Comparison of ENCODE assay signal across 8 cellular contexts in the genomic region with DNA sequence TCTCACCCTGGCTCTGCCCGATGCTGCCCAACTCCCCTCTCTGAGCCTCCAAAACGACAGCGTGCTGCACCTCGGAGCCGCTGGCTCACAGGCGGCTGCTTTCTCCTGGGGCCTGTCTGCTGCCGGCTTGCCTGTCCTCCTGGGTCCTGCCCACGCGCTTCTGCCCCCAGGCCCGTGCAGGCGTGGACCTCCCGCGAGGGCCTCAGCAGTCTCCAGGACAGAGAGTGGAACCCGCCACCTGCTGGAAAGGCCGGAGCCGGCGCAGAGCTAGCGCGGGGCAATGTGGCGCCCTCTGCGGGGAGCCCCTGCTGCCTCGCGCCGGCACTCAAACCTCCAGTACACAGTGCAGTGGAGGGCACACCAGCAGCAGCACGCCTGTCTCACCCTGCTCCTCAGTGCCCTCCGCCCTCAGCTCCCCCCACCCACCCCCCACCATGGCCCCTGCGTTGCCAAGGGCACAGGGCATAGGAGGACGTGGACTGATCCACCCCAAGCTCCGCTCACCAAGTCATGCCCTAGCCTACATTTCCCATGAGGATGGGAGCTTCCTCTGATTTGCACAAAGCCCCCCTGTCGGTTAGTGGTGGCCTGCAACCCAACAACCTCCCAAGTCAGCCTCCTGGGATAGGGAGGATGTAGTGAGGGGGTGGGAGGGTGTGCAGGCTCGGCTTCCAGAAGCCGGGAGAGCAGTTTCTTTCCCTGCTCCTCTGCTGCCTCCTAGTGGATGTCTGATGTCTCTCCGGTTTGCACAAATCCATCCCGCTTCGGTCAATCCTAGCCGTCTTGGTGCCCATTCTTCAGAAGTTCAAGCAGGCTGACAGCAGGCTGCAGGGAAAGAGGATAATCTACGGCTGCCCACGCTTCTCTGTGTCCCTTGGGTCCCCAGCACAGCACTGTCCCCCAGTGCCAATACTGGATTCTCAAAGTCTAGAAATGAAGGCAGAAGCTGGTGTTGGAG. TPM values are rescaled to one million over a fixed set of nuclear protein-coding genes. Genes with fewer than 3 reads are reported as not detected.
DNase-seq lines count a peak whose midpoint lies in the region; ATAC-seq and TF ChIP-seq lines count a peak whose summit lies in the region.

No MANE protein-coding gene starts in this region.

- no peak for TF ChIP-seq POLR2A in right lobe of liver (IDR thresholded peaks at IDR 0.05)

- H3K4me3 ChIP-seq in DOHH2 (ENCODE audit: low read length) (no peak overlapping the region), duodenal mucosa (ENCODE audit: low read depth in 1 of 2, low read length in 2 of 2) (peak overlapping the region; percentile 58 to 67), right lobe of liver (peak overlapping the region in 2 of 3 donors; percentile 26 to 40)

- H3K4me3 Mint-ChIP-seq in activated CD8-positive, alpha-beta T cell treated with anti-CD3 and anti-CD28 coated beads for 36 hours = peak overlapping the region; percentile 54

- H3K36me3 Mint-ChIP-seq in activated CD8-positive, alpha-beta T cell treated with anti-CD3 and anti-CD28 coated beads for 36 hours (ENCODE audit: low read depth) = no peaks in the 10 kb centered on the region

- H3K27ac ChIP-seq in DOHH2 (ENCODE audit: low read depth, low read length) (no peak overlapping the region), duodenal mucosa (ENCODE audit: low read depth, low read length) (no peak overlapping the region), right lobe of liver (no peak overlapping the region)

- H3K4me2 ChIP-seq in DOHH2 (ENCODE audit: low read length) = peak overlapping the region; percentile 29; the same call in 1 of the 2 replicates

- H3K27ac Mint-ChIP-seq in activated CD8-positive, alpha-beta T cell treated with anti-CD3 and anti-CD28 coated beads for 36 hours = no peak overlapping the region

- peak; percentile 59 for DNase-seq in HS-5 (ENCODE audit: low read depth)
- peak; percentile 94 for DNase-seq in NCI-H82 (lab: John Stamatoyannopoulos, UW)
- peak; percentile 82 for DNase-seq in activated CD8-positive, alpha-beta T cell treated with anti-CD3 and anti-CD28 coated beads for 36 hours
- peak; percentile 78 to 84 (median 81) for DNase-seq in right lobe of liver
- peak; percentile 61 to 67 for DNase-seq in stimulated activated CD4-positive, alpha-beta T cell treated with anti-CD3 and anti-CD28 coated beads, Interleukin-4, amount 100 ng/mL, for 48 hours (ENCODE audit: low read depth in 2 of 2)

- H3K9me3 ChIP-seq in DOHH2 (ENCODE audit: control insufficient read depth, insufficient read depth, low read length) = no peaks in the 10 kb centered on the region
- no peaks in the 10 kb centered on the region for H3K9me3 ChIP-seq in duodenal mucosa (ENCODE audit: control insufficient read depth in 1 of 2, low read length in 2 of 2)
- H3K9me3 ChIP-seq in right lobe of liver = no peaks in the 10 kb centered on the region

- peaks cover 6% of the 10 kb centered on the region for H3K27me3 Mint-ChIP-seq in activated CD8-positive, alpha-beta T cell treated with anti-CD3 and anti-CD28 coated beads for 36 hours

- H3K4me1 Mint-ChIP-seq in activated CD8-positive, alpha-beta T cell treated with anti-CD3 and anti-CD28 coated beads for 36 hours (ENCODE audit: low read depth) = peaks cover 5% of the 10 kb centered on the region

- 1% methylated on average over 16 of the region's 38 CpGs for WGBS in right lobe of liver (ENCODE audit: insufficient coverage, low coverage, low lambda C conversion rate, missing lambda C conversion rate)

- CTCF ChIA-PET in activated CD8-positive, alpha-beta T cell treated with anti-CD3 and anti-CD28 coated beads for 36 hours (lab: Charles Lee) = interaction anchor here (0.6 to 14.2 kb wide), 101 partner anchors 8 to 729 kb away, joined by 3 to 552 read pairs (median 4); a partner anchor contains a TSS

- POLR2A ChIA-PET in activated CD8-positive, alpha-beta T cell treated with anti-CD3 and anti-CD28 coated beads for 36 hours (lab: Charles Lee) = interaction anchor here (1.0 kb wide), 1 partner anchor 126 kb away, joined by 3 read pairs; no protein-coding TSS in a partner anchor

- peak; percentile 77 for TF ChIP-seq CTCF in DOHH2 (IDR thresholded peaks at IDR 0.05; ENCODE audit: low read depth, low read length, poor library complexity, severe bottlenecking)
- TF ChIP-seq CTCF in activated CD8-positive, alpha-beta T cell treated with anti-CD3 and anti-CD28 coated beads for 36 hours (IDR thresholded peaks at IDR 0.05) = peak; percentile 92
- TF ChIP-seq CTCF in right lobe of liver (IDR thresholded peaks at IDR 0.05) = peak; percentile 57 to 84 (median 60)

- H3K36me3 ChIP-seq in DOHH2 (ENCODE audit: control insufficient read depth, low read length) (no peaks in the 10 kb centered on the region), duodenal mucosa (ENCODE audit: control insufficient read depth in 1 of 2, insufficient read depth in 2 of 2, low read length in 2 of 2) (no peaks in the 10 kb centered on the region), right lobe of liver (no peaks in the 10 kb centered on the region)

- intact Hi-C loops in activated CD8-positive, alpha-beta T cell treated with anti-CD3 and anti-CD28 coated beads for 36 hours (cut with micrococcal nuclease) = loop anchor here (10.0 kb wide), 2 partner anchors 505 to 725 kb away; no protein-coding TSS in a partner anchor
- intact Hi-C loops in right lobe of liver (cut with DNase I) = loop anchor here (2.0 to 10.0 kb wide), 6 partner anchors 292 to 727 kb away; a partner anchor contains a TSS

- peak; percentile 95 for ATAC-seq in activated CD8-positive, alpha-beta T cell treated with anti-CD3 and anti-CD28 coated beads for 36 hours
- ATAC-seq in right lobe of liver (peak; percentile 92 to 94 (median 92)), GM18520 (IDR thresholded peaks at IDR 0.05; ENCODE audit: unreplicated experiment) (no peak)

- H3F3A ChIP-seq in DOHH2 (ENCODE audit: control insufficient read depth, insufficient read depth) = no peaks in the 10 kb centered on the region

- H3K4me1 ChIP-seq in DOHH2 (ENCODE audit: control insufficient read depth, low read length) (peaks cover 20% of the 10 kb centered on the region), duodenal mucosa (ENCODE audit: control insufficient read depth in 1 of 2, insufficient read depth in 2 of 2, low read length in 2 of 2) (peaks cover 23 to 49% of the 10 kb centered on the region in 2 donors), right lobe of liver (peaks cover 0 to 14% (median 0%) of the 10 kb centered on the region in 4 donors)

- no peaks in the 10 kb centered on the region for H3K9me2 ChIP-seq in DOHH2 (replicated peaks; ENCODE audit: control insufficient read depth, low read length)

- no peaks in the 10 kb centered on the region for H3K79me2 ChIP-seq in DOHH2 (ENCODE audit: control insufficient read depth, low read length)

- H3K9me3 Mint-ChIP-seq in activated CD8-positive, alpha-beta T cell treated with anti-CD3 and anti-CD28 coated beads for 36 hours = no peaks in the 10 kb centered on the region

- peak overlapping the region; percentile 2 to 69 for H3K9ac ChIP-seq in duodenal mucosa (ENCODE audit: low read depth in 1 of 2, low read length in 2 of 2)

- H3K27me3 ChIP-seq in DOHH2 (ENCODE audit: control insufficient read depth, low read length) (peaks cover under 1% of the 10 kb centered on the region), duodenal mucosa (ENCODE audit: control insufficient read depth in 1 of 2, insufficient read depth in 2 of 2, low read length in 2 of 2) (no peaks in the 10 kb centered on the region), right lobe of liver (no peaks in the 10 kb centered on the region)

- no peaks in the 10 kb centered on the region for H4K20me1 ChIP-seq in DOHH2 (ENCODE audit: control insufficient read depth, insufficient read depth, low read depth, low read length)

RNA-seq across cellular contexts. Expression of a gene that starts 25.2 kb away (rescaled TPM):
- total RNA-seq in activated CD8-positive, alpha-beta T cell treated with anti-CD3 and anti-CD28 coated beads for 36 hours = under 1 TPM; 0.29 to 0.40 TPM
- 1,000 to 10,000 TPM in 1 of 6 experiments, 100 to 1,000 TPM in 5; 149 to 1,003 (median 436) TPM for total RNA-seq in right lobe of liver

RNA-seq across cellular contexts. Expression of a gene that starts 30.9 kb away (rescaled TPM):
- total RNA-seq in activated CD8-positive, alpha-beta T cell treated with anti-CD3 and anti-CD28 coated beads for 36 hours = not detected
- not detected for total RNA-seq in right lobe of liver

RNA-seq across cellular contexts. Expression of a gene that starts 45.6 kb away (rescaled TPM):
- 1 to 10 TPM in 1 of 2 experiments, under 1 TPM in 1; 0.87 to 1.6 TPM for total RNA-seq in activated CD8-positive, alpha-beta T cell treated with anti-CD3 and anti-CD28 coated beads for 36 hours
- not detected for total RNA-seq in right lobe of liver

Comparison
In these comparisons a context has a peak if more than half of its experiments do, and no peak if none do; other contexts are left out.
1. RNA of a gene that starts 25.2 kb away (total RNA-seq): 149 to 1,003 TPM in right lobe of liver; 0.29 to 0.40 TPM in activated CD8-positive, alpha-beta T cell treated with anti-CD3 and anti-CD28 coated beads for 36 hours; every median in the first group is over 100 times any median in the second.
2. Peak in every context shown above with its lines, with median percentiles within 50 percentile points of each other: CTCF ChIP-seq and DNase-seq.